In genomic region chr11:72760543-72761400, GRCh38 we compare ENCODE assay signal across 18 cellular contexts. TPM values are rescaled to one million over a fixed set of nuclear protein-coding genes. Genes with fewer than 3 reads are reported as not detected.
DNase-seq lines count a peak whose midpoint lies in the region; ATAC-seq and TF ChIP-seq lines count a peak whose summit lies in the region.
"Had no signal": no experiment of that assay in that cellular context is flagged by ENCODE, and none has a peak within 500 bp of the region (broad histone marks: within the 10 kb centered on the region; RNA-seq: fewer than 3 reads in every experiment).

No MANE protein-coding gene starts in this region.

- H3K9me3 Mint-ChIP-seq in type B pancreatic cell: no peaks in the 10 kb centered on the region
- no peaks in the 10 kb centered on the region for H3K9me3 Mint-ChIP-seq in H9
- H3K9me3 Mint-ChIP-seq: WTC11 had no signal

- no peaks in the 10 kb centered on the region for H3K23me2 ChIP-seq in H9 (ENCODE audit: insufficient read length, low read depth, low read length, poor library complexity, severe bottlenecking)

- no peak overlapping the region for H3K9ac ChIP-seq in SK-N-SH
- H3K9ac ChIP-seq in H9 (ENCODE audit: extremely low read depth, insufficient read length, low read length): no peak overlapping the region

- H2BK12ac ChIP-seq in H9 (ENCODE audit: insufficient read length, low read depth, low read length): no peak overlapping the region

- no peak overlapping the region for H3K56ac ChIP-seq in H9 (ENCODE audit: insufficient read length, low read depth, low read length)

- H3K79me2 ChIP-seq in SK-N-SH (ENCODE audit: insufficient read depth) (no peaks in the 10 kb centered on the region), H9 (ENCODE audit: insufficient read depth, low read length) (no peaks in the 10 kb centered on the region)

- H3K27me3 Mint-ChIP-seq in type B pancreatic cell (no peaks in the 10 kb centered on the region), H9 (ENCODE audit: low read depth) (peaks cover 2% of the 10 kb centered on the region; the same call in 1 of the 2 replicates)

- H3K27ac Mint-ChIP-seq in type B pancreatic cell (peak overlapping the region; percentile 15), H9 (peak overlapping the region in 1 of 3 experiments; percentile 84; a peak in 2 of 7 replicates)
- H3K27ac Mint-ChIP-seq: WTC11 had no signal

- 87% methylated on average over 8 of the region's 8 CpGs for WGBS in SK-N-SH (ENCODE audit: low lambda C conversion rate)
- 63% methylated on average over 8 of the region's 8 CpGs for WGBS in right cardiac atrium
- no CpG with 5 or more reads among the region's 8 CpGs for WGBS in H9 (ENCODE audit: extremely low coverage, insufficient read length, low lambda C conversion rate)

- no peak overlapping the region for H3K14ac ChIP-seq in H9 (ENCODE audit: insufficient read depth, low read length)

- peaks cover 0 to 4% of the 10 kb centered on the region in 2 experiments; a peak in 3 of 4 replicates for H3K4me1 ChIP-seq in SK-N-SH (ENCODE audit: control insufficient read depth in 1 of 2, insufficient read depth in 2 of 2, low read depth in 1 of 2, low read length in 1 of 2)
- peaks cover 7% of the 10 kb centered on the region for H3K4me1 ChIP-seq in right cardiac atrium (ENCODE audit: control insufficient read depth, insufficient read depth, low read length)
- H3K4me1 ChIP-seq in H9 (ENCODE audit: insufficient read depth, low read length): no peaks in the 10 kb centered on the region

- H2BK15ac ChIP-seq in H9 (ENCODE audit: low read depth, low read length): no peak overlapping the region

- intact Hi-C loops in right cardiac atrium (cut with DNase I): no loop called here

- H2AFZ ChIP-seq in SK-N-SH (ENCODE audit: low read depth): no peak overlapping the region
- no peak overlapping the region for H2AFZ ChIP-seq in H9 (ENCODE audit: low read length)

- H2BK120ac ChIP-seq in H9 (ENCODE audit: low read depth, low read length, poor library complexity, severe bottlenecking): no peak overlapping the region

- H3K36me3 Mint-ChIP-seq in type B pancreatic cell: peaks cover 32% of the 10 kb centered on the region
- H3K36me3 Mint-ChIP-seq in H9 (ENCODE audit: insufficient read depth in 1 of 3, low read depth in 3 of 3): peaks cover 3 to 10% (median 4%) of the 10 kb centered on the region in 3 experiments; a peak in 5 of 7 replicates

- H3K4me3 ChIP-seq in SK-N-SH (ENCODE audit: low read depth in 2 of 2, low read length in 1 of 2) (no peak overlapping the region), brain microvascular endothelial cell (ENCODE audit: low read depth, low read length) (no peak overlapping the region), right cardiac atrium (ENCODE audit: low read length) (no peak overlapping the region)
- H3K4me3 ChIP-seq: K562, lung, thyroid gland had no signal

- CTCF ChIA-PET in SK-N-SH (lab: Yijun Ruan, JAX): interaction anchor here (0.7 to 1.1 kb wide), 3 partner anchors 13 to 57 kb away, joined by 3 to 4 read pairs (median 3); no protein-coding TSS in a partner anchor

- in situ Hi-C loops in brain microvascular endothelial cell (cut with HindIII; ENCODE audit: low pct_ligation_motif_present, low sequenced_read_pairs): no loop called here

- H4K20me1 ChIP-seq in SK-N-SH (ENCODE audit: insufficient read depth) (no peaks in the 10 kb centered on the region), H9 (ENCODE audit: control insufficient read depth, insufficient read depth, insufficient read length) (no peaks in the 10 kb centered on the region)

- H3F3A ChIP-seq in SK-N-SH (replicated peaks; ENCODE audit: insufficient read depth): no peaks in the 10 kb centered on the region

- H2BK20ac ChIP-seq in H9 (ENCODE audit: low read depth, low read length, poor library complexity, severe bottlenecking): no peak overlapping the region

- no peak overlapping the region for H3K23ac ChIP-seq in H9 (ENCODE audit: insufficient read length, low read depth, low read length)

- H3K27me3 ChIP-seq in SK-N-SH (ENCODE audit: insufficient read depth) (no peaks in the 10 kb centered on the region), brain microvascular endothelial cell (replicated peaks) (no peaks in the 10 kb centered on the region), right cardiac atrium (ENCODE audit: control insufficient read depth, insufficient read depth) (no peaks in the 10 kb centered on the region), H9 (ENCODE audit: insufficient read depth, low read length) (no peaks in the 10 kb centered on the region)
- H3K27me3 ChIP-seq: thyroid gland had no signal

- H2BK5ac ChIP-seq in H9 (ENCODE audit: insufficient read length, low read length): no peak overlapping the region

- H4K5ac ChIP-seq in H9 (ENCODE audit: insufficient read length, low read depth, low read length): no peak overlapping the region

- TF ChIP-seq EP300 in SK-N-SH (IDR thresholded peaks at IDR 0.05; ENCODE audit: borderline replicate concordance in 1 of 2, low read depth in 1 of 2, low read length in 1 of 2): no peak

- ATAC-seq in SK-N-SH treated with all-trans-retinoic acid at 6 μM for 48 hours (peak; percentile 23; the same call in 2 of the 3 replicates), right cardiac atrium (peak; percentile 50 to 79), GM21390 (IDR thresholded peaks at IDR 0.05; ENCODE audit: unreplicated experiment) (no peak), HG02759 (IDR thresholded peaks at IDR 0.05; ENCODE audit: unreplicated experiment) (no peak)
- ATAC-seq: K562, WTC11 had no signal

- H3K27ac ChIP-seq in SK-N-SH (ENCODE audit: low read depth in 2 of 2, low read length in 1 of 2) (no peak overlapping the region), brain microvascular endothelial cell (peak overlapping the region; percentile 55), right cardiac atrium (ENCODE audit: low read length) (peak overlapping the region; percentile 48), H9 (ENCODE audit: insufficient read length, low read depth, low read length) (no peak overlapping the region)
- H3K27ac ChIP-seq: thyroid gland had no signal

- H2AK5ac ChIP-seq in H9 (ENCODE audit: insufficient read length, low read length): no peak overlapping the region

- H3K4me3 Mint-ChIP-seq in type B pancreatic cell: no peak overlapping the region
- H3K4me3 Mint-ChIP-seq in H9: no peak overlapping the region
- H3K4me3 Mint-ChIP-seq: WTC11 had no signal

- H3K36me3 ChIP-seq in SK-N-SH (replicated peaks in 1 of 2; ENCODE audit: control insufficient read depth in 1 of 2, insufficient read depth in 2 of 2, low read length in 1 of 2) (no peaks in the 10 kb centered on the region), brain microvascular endothelial cell (replicated peaks) (no peaks in the 10 kb centered on the region)
- H3K36me3 ChIP-seq: thyroid gland had no signal

- H3K4me1 Mint-ChIP-seq in type B pancreatic cell (ENCODE audit: unreplicated experiment) (peaks cover 38% of the 10 kb centered on the region), H9 (peaks cover 9 to 26% of the 10 kb centered on the region in 2 experiments)

- H3K4ac ChIP-seq in H9 (ENCODE audit: low read depth, low read length): no peak overlapping the region

- no peaks in the 10 kb centered on the region for H3K79me1 ChIP-seq in H9 (ENCODE audit: insufficient read depth, low read depth, low read length, poor library complexity, severe bottlenecking)

- no peak for TF ChIP-seq CTCF in SK-N-SH (IDR thresholded peaks at IDR 0.05)
- TF ChIP-seq CTCF in brain microvascular endothelial cell (IDR thresholded peaks at IDR 0.05; ENCODE audit: low read depth, low read length, missing control alignments): no peak
- TF ChIP-seq CTCF in type B pancreatic cell (conservative IDR thresholded peaks at IDR 0.05): no peak
- TF ChIP-seq CTCF in H9 (conservative IDR thresholded peaks at IDR 0.05): no peak

- POLR2A ChIA-PET in SK-N-SH (lab: Yijun Ruan, JAX): no interaction called here

- H3K9me3 ChIP-seq in SK-N-SH: no peaks in the 10 kb centered on the region
- no peaks in the 10 kb centered on the region for H3K9me3 ChIP-seq in right cardiac atrium (ENCODE audit: control insufficient read depth, low read length)
- no peaks in the 10 kb centered on the region for H3K9me3 ChIP-seq in H9 (ENCODE audit: control insufficient read depth, low read depth, low read length)
- H3K9me3 ChIP-seq: thyroid gland had no signal

- no peak overlapping the region for H3K18ac ChIP-seq in H9 (ENCODE audit: insufficient read length, low read depth, low read length)

- H3K4me2 ChIP-seq in SK-N-SH (no peak overlapping the region), H9 (ENCODE audit: insufficient read depth, insufficient read length, low read length) (no peak overlapping the region)

- H4K91ac ChIP-seq in H9 (ENCODE audit: insufficient read length, low read depth, low read length): no peak overlapping the region

- no peak overlapping the region for H3T11ph ChIP-seq in H9 (ENCODE audit: low read length)

- DNase-seq in SK-N-SH (no peak), brain microvascular endothelial cell (peak; percentile 94), right cardiac atrium (peak in 1 of 3 donors; percentile 22), type B pancreatic cell (ENCODE audit: extremely low spot score, unreplicated experiment) (no peak), H9 (no peak)
- DNase-seq: amygdala; Calu3; effector memory CD4-positive, alpha-beta T cell; hypothalamus; NCI-H2029; occipital lobe; thyroid gland had no signal

- H4K8ac ChIP-seq in H9 (replicated peaks; ENCODE audit: insufficient read length, low read depth, low read length): no peak overlapping the region

- H3K9me2 ChIP-seq in SK-N-SH: no peaks in the 10 kb centered on the region

- no peak for TF ChIP-seq RAD21 in SK-N-SH (IDR thresholded peaks at IDR 0.05; ENCODE audit: low read length)

RNA-seq across cellular contexts. Expression of gene ARAP1, which starts 8.6 kb away (rescaled TPM):
- 43.4 and 56.6 TPM in 2 replicates for polyA plus RNA-seq in SK-N-SH (2012; rRNA removed)
- polyA plus RNA-seq in SK-N-SH (2012; cell fraction: cytosol; rRNA removed): 21.6 and 37.3 TPM in 2 replicates
- polyA plus RNA-seq in SK-N-SH (2012; cell fraction: nucleus; rRNA removed): 118 and 136 TPM in 2 replicates
- 10 to 100 TPM; 51.8 to 62.5 (median 59.5) TPM for total RNA-seq in right cardiac atrium
- 41.2 TPM for polyA plus RNA-seq in right cardiac atrium
- total RNA-seq in type B pancreatic cell (ENCODE audit: low replicate concordance): 80.5 and 149 TPM in 2 replicates
- 59.4 and 63.0 TPM in 2 replicates for total RNA-seq in H9 (2021)

RNA-seq across cellular contexts. Expression of gene STARD10, which starts 33.1 kb away (rescaled TPM):
- polyA plus RNA-seq in SK-N-SH (2012; rRNA removed): 42.2 and 47.7 TPM in 2 replicates
- 20.7 and 30.1 TPM in 2 replicates for polyA plus RNA-seq in SK-N-SH (2012; cell fraction: cytosol; rRNA removed)
- 23.7 and 25.6 TPM in 2 replicates for polyA plus RNA-seq in SK-N-SH (2012; cell fraction: nucleus; rRNA removed)
- total RNA-seq in right cardiac atrium: 100 to 1,000 TPM in 2 of 4 donors, 10 to 100 TPM in 2; 88.9 to 127 (median 106) TPM
- 228 TPM for polyA plus RNA-seq in right cardiac atrium
- total RNA-seq in type B pancreatic cell (ENCODE audit: low replicate concordance): 170 and 313 TPM in 2 replicates
- total RNA-seq in H9 (2021): 24.4 and 24.7 TPM in 2 replicates

RNA-seq across cellular contexts. Expression of gene ATG16L2, which starts 53.4 kb away (rescaled TPM):
- polyA plus RNA-seq in SK-N-SH (2012; rRNA removed) (26.9 and 29.4 TPM in 2 replicates), right cardiac atrium (19.1 TPM)
- polyA plus RNA-seq in SK-N-SH (2012; cell fraction: cytosol; rRNA removed): 3.8 and 6.1 TPM in 2 replicates
- polyA plus RNA-seq in SK-N-SH (2012; cell fraction: nucleus; rRNA removed): 205 and 218 TPM in 2 replicates
- total RNA-seq in right cardiac atrium (10 to 100 TPM; 11.9 to 23.9 (median 19.1) TPM), type B pancreatic cell (ENCODE audit: low replicate concordance) (26.3 and 29.5 TPM in 2 replicates), H9 (2021) (17.3 and 18.2 TPM in 2 replicates)

Comparison
In these comparisons a context has a peak if more than half of its experiments do, and no peak if none do; other contexts are left out.
1. ATAC-seq: peak in SK-N-SH treated with all-trans-retinoic acid at 6 μM for 48 hours (single experiment) and right cardiac atrium (2 of 2); none in GM21390 (single experiment) and HG02759 (single experiment).
2. H3K27ac ChIP-seq: peak in brain microvascular endothelial cell (single experiment) and right cardiac atrium (single experiment); none in SK-N-SH (0 of 2) and H9 (single experiment).